1 cellular context compared by ENCODE assay signal in the genomic region with DNA sequence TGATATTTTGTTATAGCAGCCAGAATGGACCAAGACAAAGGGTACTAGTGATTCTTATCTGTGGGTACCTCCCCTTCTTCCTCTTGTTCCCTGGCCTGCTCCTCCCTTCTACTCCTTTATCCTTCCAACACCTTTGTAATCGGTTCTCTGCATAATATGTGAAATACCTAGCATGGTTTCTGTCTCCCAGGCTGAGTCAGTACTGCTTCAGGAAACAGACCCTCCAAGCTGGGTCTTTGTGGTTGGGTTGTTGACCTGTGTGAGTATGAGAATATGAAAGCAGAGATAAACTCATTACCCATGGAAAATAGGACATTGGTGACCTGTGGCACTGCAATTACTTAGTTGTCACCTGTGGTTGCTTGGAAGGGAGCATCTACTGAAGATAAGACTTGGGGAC.
TF ChIP-seq lines count a peak whose summit lies in the region.

No MANE protein-coding gene starts in this region.

TF ChIP-seq in GM12878, 131 proteins besides CTCF, POLR2A, EP300 and RAD21:
- TF ChIP-seq RAD51 (IDR thresholded peaks at IDR 0.05) (no peak), CHD4 (IDR thresholded peaks at IDR 0.05) (no peak), MYC (IDR thresholded peaks at IDR 0.05; ENCODE audit: insufficient read depth, insufficient read length, insufficient replicate concordance, low read length, severe bottlenecking) (no peak), GABPA (IDR thresholded peaks at IDR 0.05; ENCODE audit: low read depth) (no peak), RUNX3 (IDR thresholded peaks at IDR 0.05; ENCODE audit: low read length) (peak; percentile 74), IKZF2 (IDR thresholded peaks at IDR 0.05) (0 out of 4 replicates have a peak, but pooled peaks of 1 of the 2 experiments have one; percentile 8)
